25 cellular contexts compared by ENCODE assay signal in genomic region chr6:150198532-150198931, GRCh38. TPM values are rescaled to one million over a fixed set of nuclear protein-coding genes. Genes with fewer than 3 reads are reported as not detected.
"Had no signal": no experiment of that assay in that cellular context is flagged by ENCODE, and none has a peak within 500 bp of the region (broad histone marks: within the 10 kb centered on the region; RNA-seq: fewer than 3 reads in every experiment).

No MANE protein-coding gene starts in this region.

- H3K27me3 Mint-ChIP-seq: stimulated activated memory B cell treated with anti-CD40 and anti-IgM and Interleukin-4, amounts not matched to agents 10 μg/mL and 1 μg/mL and 100 μg/mL, for 72 hours had no signal

- H3K27ac Mint-ChIP-seq: immature natural killer cell; memory B cell; mesothelial cell of epicardium; naive B cell; natural killer cell treated with Interleukin-12 subunit alpha and Interleukin-12 subunit beta and Interleukin-15 and Interleukin-18, amount 100 ng/mL, for 72 hours; stimulated activated memory B cell treated with anti-CD40 and anti-IgM and Interleukin-4, amounts not matched to agents 10 μg/mL and 1 μg/mL and 100 μg/mL, for 72 hours had no signal

- H3K36me3 Mint-ChIP-seq: immature natural killer cell; mesothelial cell of epicardium; natural killer cell treated with Interleukin-12 subunit alpha and Interleukin-12 subunit beta and Interleukin-15 and Interleukin-18, amount 100 ng/mL, for 72 hours; stimulated activated memory B cell treated with anti-CD40 and anti-IgM and Interleukin-4, amounts not matched to agents 10 μg/mL and 1 μg/mL and 100 μg/mL, for 72 hours had no signal

- H3K4me3 Mint-ChIP-seq: immature natural killer cell; memory B cell; mesothelial cell of epicardium; naive B cell; natural killer cell treated with Interleukin-12 subunit alpha and Interleukin-12 subunit beta and Interleukin-15 and Interleukin-18, amount 100 ng/mL, for 72 hours; neural crest cell; stimulated activated memory B cell treated with anti-CD40 and anti-IgM and Interleukin-4, amounts not matched to agents 10 μg/mL and 1 μg/mL and 100 μg/mL, for 72 hours had no signal

- H3K4me3 ChIP-seq: lung, mucosa of descending colon, prostate gland, right atrium auricular region, sigmoid colon, testis, tibial artery, upper lobe of left lung had no signal

- DNase-seq: cortex of kidney; effector CD4-positive, alpha-beta T cell; hypothalamus; immature natural killer cell; kidney glomerular epithelial cell; mucosa of descending colon; naive B cell; sigmoid colon; stimulated activated CD4-positive, alpha-beta T cell treated with anti-CD3 and anti-CD28 coated beads, Interleukin-2, amount 100 ng/mL, for 24 hours; stimulated activated CD4-positive, alpha-beta T cell treated with anti-CD3 and anti-CD28 coated beads, Interleukin-4, amount 100 ng/mL, for 4 hours; stimulated activated naive CD8-positive, alpha-beta T cell treated with anti-CD3 and anti-CD28 coated beads, Interleukin-15, Interleukin-2, amounts not matched to agents 100 U/mL and 50 U/mL, for 24 hours; testis; tibial artery; upper lobe of left lung had no signal

- H3K27me3 ChIP-seq: right atrium auricular region, sigmoid colon, testis, tibial artery, upper lobe of left lung had no signal

- H3K27ac ChIP-seq: parathyroid adenoma, prostate gland, sigmoid colon, testis, tibial artery, upper lobe of left lung had no signal

- H3K9me3 Mint-ChIP-seq: immature natural killer cell; mesothelial cell of epicardium; natural killer cell treated with Interleukin-12 subunit alpha and Interleukin-12 subunit beta and Interleukin-15 and Interleukin-18, amount 100 ng/mL, for 72 hours; neural crest cell had no signal

- H3K36me3 ChIP-seq: prostate gland, right atrium auricular region, sigmoid colon, tibial artery, upper lobe of left lung had no signal

- H3K9me3 ChIP-seq: mucosa of descending colon, prostate gland, right atrium auricular region, sigmoid colon, testis, tibial artery, upper lobe of left lung had no signal

RNA-seq across cellular contexts. Expression of gene PPP1R14C, which starts 55.7 kb away (rescaled TPM):
- total RNA-seq: dermis microvascular lymphatic vessel endothelial cell, fibroblast of villous mesenchyme had no signal
